Comparison of ENCODE assay signal across 16 cellular contexts in genomic region chr1:66464802-66465201, GRCh38.
DNase-seq lines count a peak whose midpoint lies in the region; ATAC-seq, FAIRE-seq and TF ChIP-seq lines count a peak whose summit lies in the region.
"Had no signal": no experiment of that assay in that cellular context is flagged by ENCODE, and none has a peak within 500 bp of the region (broad histone marks: within the 10 kb centered on the region; RNA-seq: fewer than 3 reads in every experiment).

No MANE protein-coding gene starts in this region.

- H3K4me3 ChIP-seq in brain microvascular endothelial cell (ENCODE audit: low read depth, low read length) (no peak overlapping the region), colonic mucosa (no peak overlapping the region)
- H3K4me3 ChIP-seq: gastroesophageal sphincter, SK-N-MC had no signal

- no peak for ATAC-seq in HG02970 (IDR thresholded peaks at IDR 0.05; ENCODE audit: low FRiP score, unreplicated experiment)
- no peak for ATAC-seq in omental fat pad (ENCODE audit: low FRiP score)
- ATAC-seq: activated CD4-positive, CD25-positive, alpha-beta regulatory T cell treated with anti-CD3 and anti-CD28 coated beads, Interleukin-2, amount 50 U/mL, for 24 hours; gastroesophageal sphincter; stimulated activated naive B cell treated with anti-CD40 and anti-IgM and Interleukin-4, amounts not matched to agents 10 μg/mL and 1 μg/mL and 100 μg/mL, for 72 hours had no signal

- intact Hi-C loops in colonic mucosa (cut with DNase I): no loop called here

- no peak overlapping the region for H3K9ac ChIP-seq in colonic mucosa (ENCODE audit: low read depth in 2 of 2, low read length in 2 of 2)

- TF ChIP-seq CTCF in brain microvascular endothelial cell (IDR thresholded peaks at IDR 0.05; ENCODE audit: low read depth, low read length, missing control alignments): no peak
- TF ChIP-seq CTCF in omental fat pad (IDR thresholded peaks at IDR 0.05): no peak
- TF ChIP-seq CTCF in colonic mucosa (IDR thresholded peaks at IDR 0.05): no peak

- H3K27me3 ChIP-seq in brain microvascular endothelial cell (replicated peaks) (no peaks in the 10 kb centered on the region), colonic mucosa (no peaks in the 10 kb centered on the region)
- H3K27me3 ChIP-seq: gastroesophageal sphincter had no signal

- no peaks in the 10 kb centered on the region for H3K4me1 ChIP-seq in colonic mucosa
- H3K4me1 ChIP-seq: gastroesophageal sphincter had no signal

- H3K36me3 ChIP-seq in brain microvascular endothelial cell (replicated peaks) (no peaks in the 10 kb centered on the region), colonic mucosa (no peaks in the 10 kb centered on the region)
- H3K36me3 ChIP-seq: gastroesophageal sphincter had no signal

- FAIRE-seq in HTR-8/SVneo (lab: Jason Lieb, UNC): no peak

- no peaks in the 10 kb centered on the region for H3K9me3 ChIP-seq in colonic mucosa

- H3K27ac ChIP-seq in brain microvascular endothelial cell: peak overlapping the region; percentile 91
- H3K27ac ChIP-seq in colonic mucosa: no peak overlapping the region
- H3K27ac ChIP-seq: gastroesophageal sphincter, HL-60, SK-N-MC had no signal

- in situ Hi-C loops in brain microvascular endothelial cell (cut with HindIII; ENCODE audit: low pct_ligation_motif_present, low sequenced_read_pairs): no loop called here

- DNase-seq in AG08396 (ENCODE audit: low spot score) (peak; percentile 81), HTR-8/SVneo (ENCODE audit: insufficient read length, low spot score) (peak; percentile 25), brain microvascular endothelial cell (peak; percentile 99), iris pigment epithelial cell (ENCODE audit: low read depth) (peak; percentile 100), omental fat pad (ENCODE audit: low spot score) (no peak), colonic mucosa (no peak), putamen (ENCODE audit: low spot score) (no peak)
- DNase-seq: central memory CD4-positive, alpha-beta T cell; NCI-H1436; nephron progenitor cell; stimulated activated naive B cell treated with anti-CD40 and anti-IgM and Interleukin-4, amounts not matched to agents 10 μg/mL and 1 μg/mL and 100 μg/mL, for 72 hours had no signal

Comparison
In these comparisons a context has a peak if more than half of its experiments do, and no peak if none do; other contexts are left out.
1. DNase-seq: peak in AG08396 (single experiment), HTR-8/SVneo (single experiment), brain microvascular endothelial cell (single experiment) and iris pigment epithelial cell (single experiment); none in omental fat pad (single experiment), colonic mucosa (single experiment) and putamen (single experiment).